ENCODE assay signal across 19 cellular contexts in the genomic region with DNA sequence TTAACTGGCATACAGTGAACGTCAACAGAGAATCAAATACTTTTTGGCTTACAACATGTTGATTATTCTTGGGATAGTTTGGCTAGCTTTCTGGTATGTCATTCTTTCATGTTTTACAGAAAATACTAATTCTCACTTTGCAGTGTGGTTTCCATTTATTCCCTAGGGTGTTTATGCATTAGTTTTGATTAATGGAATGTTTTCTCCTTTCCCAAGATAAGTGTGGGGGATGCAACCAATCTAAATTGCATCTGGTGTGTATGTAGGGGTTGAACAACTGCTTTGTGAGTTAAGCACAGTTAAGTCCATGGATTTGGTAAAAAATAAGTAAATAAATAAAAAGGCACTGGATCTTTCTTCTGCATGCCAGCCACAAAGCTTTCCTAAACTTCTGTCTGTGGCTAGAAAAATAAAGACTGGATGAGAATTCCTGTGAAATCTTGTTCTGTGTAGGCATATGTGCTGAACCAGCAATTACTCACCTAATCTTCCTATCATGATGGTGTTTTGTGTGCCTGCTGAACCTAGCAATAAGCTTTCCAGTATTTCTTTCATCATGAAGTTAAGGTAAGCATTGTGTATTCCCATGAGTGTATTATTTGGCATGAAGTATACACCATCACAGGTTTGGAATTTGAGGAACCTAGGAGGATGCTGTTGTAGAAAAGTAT. TPM values are rescaled to one million over a fixed set of nuclear protein-coding genes. Genes with fewer than 3 reads are reported as not detected.
DNase-seq lines count a peak whose midpoint lies in the region; ATAC-seq and TF ChIP-seq lines count a peak whose summit lies in the region.
"Had no signal": no experiment of that assay in that cellular context is flagged by ENCODE, and none has a peak within 500 bp of the region (broad histone marks: within the 10 kb centered on the region; RNA-seq: fewer than 3 reads in every experiment).

No MANE protein-coding gene starts in this region.

- no peaks in the 10 kb centered on the region for H3K4me1 Mint-ChIP-seq in immature natural killer cell
- H3K4me1 Mint-ChIP-seq: activated CD4-positive, alpha-beta T cell treated with anti-CD3 and anti-CD28 coated beads for 36 hours; activated naive CD8-positive, alpha-beta T cell treated with anti-CD3 and anti-CD28 coated beads, Interleukin-2, amount 10 ng/mL, durations not matched to agents 7 days and 5 days had no signal

- in situ Hi-C loops in astrocyte of the cerebellum (cut with HindIII; ENCODE audit: low sequenced_read_pairs): no loop called here

- H3K27me3 Mint-ChIP-seq in immature natural killer cell (ENCODE audit: low read depth in 3 of 3): no peaks in the 10 kb centered on the region
- H3K27me3 Mint-ChIP-seq: activated CD4-positive, alpha-beta T cell treated with anti-CD3 and anti-CD28 coated beads for 36 hours; activated naive CD8-positive, alpha-beta T cell treated with anti-CD3 and anti-CD28 coated beads, Interleukin-2, amount 10 ng/mL, durations not matched to agents 7 days and 5 days had no signal

- H3K36me3 Mint-ChIP-seq in immature natural killer cell: peaks cover 0 to 3% (median 0%) of the 10 kb centered on the region in 3 donors
- H3K36me3 Mint-ChIP-seq: activated naive CD8-positive, alpha-beta T cell treated with anti-CD3 and anti-CD28 coated beads, Interleukin-2, amount 10 ng/mL, durations not matched to agents 7 days and 5 days had no signal

- no peak overlapping the region for H3K4me3 ChIP-seq in astrocyte of the cerebellum (ENCODE audit: low read depth, low read length)
- H3K4me3 ChIP-seq: coronary artery, esophagus squamous epithelium, pancreas, thoracic aorta had no signal

- peaks cover 0 to 16% (median 1%) of the 10 kb centered on the region in 6 donors for H3K9me3 Mint-ChIP-seq in immature natural killer cell
- H3K9me3 Mint-ChIP-seq: activated naive CD8-positive, alpha-beta T cell treated with anti-CD3 and anti-CD28 coated beads, Interleukin-2, amount 10 ng/mL, durations not matched to agents 7 days and 5 days; H9; T-helper 1 cell treated with Interleukin-12 subunit alpha and Interleukin-12 subunit beta and Interleukin-4 antibody, amounts not matched to agents 30 μg/mL and 1 μg/mL, for 36 hours had no signal

- TF ChIP-seq CTCF in astrocyte of the cerebellum (IDR thresholded peaks at IDR 0.05; ENCODE audit: low read depth, low read length, missing control alignments): no peak

- no peak overlapping the region for H3K27ac Mint-ChIP-seq in immature natural killer cell
- H3K27ac Mint-ChIP-seq: activated CD4-positive, alpha-beta T cell treated with anti-CD3 and anti-CD28 coated beads for 36 hours; activated naive CD8-positive, alpha-beta T cell treated with anti-CD3 and anti-CD28 coated beads, Interleukin-2, amount 10 ng/mL, durations not matched to agents 7 days and 5 days; T-helper 1 cell treated with Interleukin-12 subunit alpha and Interleukin-12 subunit beta and Interleukin-4 antibody, amounts not matched to agents 30 μg/mL and 1 μg/mL, for 36 hours had no signal

- H3K4me3 Mint-ChIP-seq in immature natural killer cell: no peak overlapping the region
- H3K4me3 Mint-ChIP-seq: activated CD4-positive, alpha-beta T cell treated with anti-CD3 and anti-CD28 coated beads for 36 hours; activated naive CD8-positive, alpha-beta T cell treated with anti-CD3 and anti-CD28 coated beads, Interleukin-2, amount 10 ng/mL, durations not matched to agents 7 days and 5 days; H9; T-helper 1 cell treated with Interleukin-12 subunit alpha and Interleukin-12 subunit beta and Interleukin-4 antibody, amounts not matched to agents 30 μg/mL and 1 μg/mL, for 36 hours had no signal

- peak; percentile 19 for DNase-seq in HS-27A (ENCODE audit: low read depth)
- DNase-seq in astrocyte of the cerebellum (ENCODE audit: low read depth): peak; percentile 49
- peak; percentile 32 for DNase-seq in fibroblast of the conjunctiva (ENCODE audit: low read depth)
- DNase-seq in renal cortical epithelial cell (ENCODE audit: low read depth): peak; percentile 22
- no peak for DNase-seq in activated gamma-delta T cell treated with Interleukin-2 at 50 U/mL for 16 hours
- DNase-seq in immature natural killer cell: no peak
- no peak for DNase-seq in anterior cingulate cortex (lab: John Stamatoyannopoulos, UW)
- DNase-seq: activated CD4-positive, alpha-beta T cell treated with anti-CD3 and anti-CD28 coated beads for 36 hours; activated naive CD8-positive, alpha-beta T cell treated with anti-CD3 and anti-CD28 coated beads, Interleukin-2, amount 10 ng/mL, durations not matched to agents 7 days and 5 days; DMS79; esophagus squamous epithelium; H9; NCI-H187 treated with DMSO at 0.1 percent for 48 hours; NCI-H748 treated with DMSO at 0.1 percent for 48 hours; pancreas had no signal

- ATAC-seq in HG02678 (IDR thresholded peaks at IDR 0.05; ENCODE audit: unreplicated experiment): no peak
- ATAC-seq: activated CD4-positive, alpha-beta T cell treated with anti-CD3 and anti-CD28 coated beads for 36 hours; pancreas had no signal

RNA-seq across cellular contexts. Expression of a gene that starts 50.6 kb away (rescaled TPM):
- 1.2 and 4.5 TPM in 2 replicates for total RNA-seq in renal cortical epithelial cell
- polyA plus RNA-seq in immature natural killer cell: not detected
- total RNA-seq: activated CD4-positive, alpha-beta T cell treated with anti-CD3 and anti-CD28 coated beads for 36 hours; activated naive CD8-positive, alpha-beta T cell treated with anti-CD3 and anti-CD28 coated beads, Interleukin-2, amount 10 ng/mL, durations not matched to agents 7 days and 5 days had no signal

Comparison
In these comparisons a context has a peak if more than half of its experiments do, and no peak if none do; other contexts are left out.
1. DNase-seq: peak in HS-27A (single experiment), astrocyte of the cerebellum (single experiment), fibroblast of the conjunctiva (single experiment) and renal cortical epithelial cell (single experiment); none in activated gamma-delta T cell treated with Interleukin-2 at 50 U/mL for 16 hours (single experiment), immature natural killer cell (0 of 3) and anterior cingulate cortex (0 of 58).